Comparison of ENCODE assay signal across 10 cellular contexts in genomic region chr22:26553056-26553752, GRCh38. TPM values are rescaled to one million over a fixed set of nuclear protein-coding genes. Genes with fewer than 3 reads are reported as not detected.
A peak's percentile ranks its signal among the peaks of the same experiment; 100 is the strongest.
DNase-seq lines count a peak whose midpoint lies in the region; ATAC-seq and TF ChIP-seq lines count a peak whose summit lies in the region.
"Had no signal": no experiment of that assay in that cellular context is flagged by ENCODE, and none has a peak within 500 bp of the region (broad histone marks: within the 10 kb centered on the region; RNA-seq: fewer than 3 reads in every experiment).

No MANE protein-coding gene starts in this region.

- H3K27me3 ChIP-seq in OCI-LY1 (ENCODE audit: insufficient read depth, low read length) (no peaks in the 10 kb centered on the region), gastrocnemius medialis (no peaks in the 10 kb centered on the region)
- H3K27me3 ChIP-seq: BE2C had no signal

- no peaks in the 10 kb centered on the region for H4K20me1 ChIP-seq in OCI-LY1 (ENCODE audit: insufficient read depth, low read length)

- TF ChIP-seq CTCF in OCI-LY1 (IDR thresholded peaks at IDR 0.05; ENCODE audit: low read length) (no peak), gastrocnemius medialis (IDR thresholded peaks at IDR 0.05 in 4 of 5, conservative IDR thresholded peaks at IDR 0.05 in 1 of 5) (no peak)

- H3K36me3 ChIP-seq in OCI-LY1 (ENCODE audit: insufficient read depth, low read length) (peaks cover 6% of the 10 kb centered on the region; the same call in 1 of the 2 replicates), gastrocnemius medialis (no peaks in the 10 kb centered on the region)
- H3K36me3 ChIP-seq: BE2C had no signal

- H3K4me3 ChIP-seq in OCI-LY1 (ENCODE audit: low read depth, low read length, poor library complexity, severe bottlenecking) (peak overlapping the region; percentile 29), gastrocnemius medialis (no peak overlapping the region)

- peak overlapping the region; percentile 94 for H3K27ac ChIP-seq in OCI-LY1 (ENCODE audit: low read depth, low read length, poor library complexity, severe bottlenecking)
- peak overlapping the region; percentile 90 for H3K27ac ChIP-seq in epithelial cell of prostate
- H3K27ac ChIP-seq in gastrocnemius medialis, result peak overlapping the region; percentile 84 to 92 (median 88)

- peaks cover 7% of the 10 kb centered on the region for H3K79me2 ChIP-seq in OCI-LY1 (ENCODE audit: insufficient read depth, low read length)

- peak overlapping the region; percentile 32; the same call in 1 of the 2 replicates for H3K9ac ChIP-seq in OCI-LY1 (ENCODE audit: low read length)

- H2AFZ ChIP-seq in OCI-LY1 (ENCODE audit: low read length), result no peak overlapping the region

- H3K9me3 ChIP-seq in OCI-LY1 (ENCODE audit: low read length) (no peaks in the 10 kb centered on the region), gastrocnemius medialis (no peaks in the 10 kb centered on the region)
- H3K9me3 ChIP-seq: BE2C had no signal

- in situ Hi-C loops in gastrocnemius medialis (cut with MboI; ENCODE audit: low sequenced_read_pairs in 4 of 4), result no loop called here

- TF ChIP-seq POLR2A in gastrocnemius medialis (IDR thresholded peaks at IDR 0.05), result no peak

- ATAC-seq in gastrocnemius medialis, result peak; percentile 17 to 24

- peak; percentile 36 for DNase-seq in NCI-H1105 treated with DMSO at 0.1 percent for 48 hours (lab: John Stamatoyannopoulos, UW)
- no peak for DNase-seq in NCI-H1105 (lab: John Stamatoyannopoulos, UW)
- peak; percentile 34 for DNase-seq in epithelial cell of prostate (ENCODE audit: low read depth, low spot score)
- DNase-seq in gastrocnemius medialis, result no peak
- DNase-seq in activated naive CD4-positive, alpha-beta T cell treated with Interleukin-2 at 50 U/mL for 16 hours, result no peak
- DNase-seq in stimulated activated CD4-positive, alpha-beta T cell treated with anti-CD3 and anti-CD28 coated beads, Interleukin-15, amount 100 ng/mL, for 24 hours, result no peak
- DNase-seq in SW480 (ENCODE audit: low spot score), result no peak
- DNase-seq: BE2C, NCI-H524 treated with DMSO at 0.1 percent for 48 hours had no signal

- no peaks in the 10 kb centered on the region for H3K9me2 ChIP-seq in OCI-LY1 (ENCODE audit: low read depth, low read length)

- 0 out of 2 replicates have a peak, but pooled peaks cover 3% of the 10 kb centered on the region for H3F3A ChIP-seq in OCI-LY1 (ENCODE audit: insufficient read depth, low read length)

- H3K4me1 ChIP-seq in OCI-LY1 (ENCODE audit: insufficient read depth, low read length, severe bottlenecking) (peaks cover 83% of the 10 kb centered on the region), gastrocnemius medialis (peaks cover 60 to 65% of the 10 kb centered on the region in 2 donors)
- H3K4me1 ChIP-seq: BE2C had no signal

- H3K4me2 ChIP-seq in OCI-LY1 (ENCODE audit: low read length), result peak overlapping the region; percentile 65

- intact Hi-C loops in gastrocnemius medialis (cut with DNase I; ENCODE audit: low total_unique reads), result no loop called here

RNA-seq across cellular contexts. Expression of gene TPST2, which starts 36.7 kb away (rescaled TPM):
- total RNA-seq in gastrocnemius medialis, result 100 to 1,000 TPM in 1 of 4 donors, 10 to 100 TPM in 3; 32.3 to 110 (median 65.4) TPM

RNA-seq across cellular contexts. Expression of gene TFIP11, which starts 40.9 kb away (rescaled TPM):
- 10 to 100 TPM; 33.1 to 65.7 (median 49.2) TPM for total RNA-seq in gastrocnemius medialis

Comparison
In these comparisons a context has a peak if more than half of its experiments do, and no peak if none do; other contexts are left out.
1. DNase-seq: peak in NCI-H1105 treated with DMSO at 0.1 percent for 48 hours (single experiment) and epithelial cell of prostate (single experiment); none in NCI-H1105 (single experiment), gastrocnemius medialis (0 of 2), activated naive CD4-positive, alpha-beta T cell treated with Interleukin-2 at 50 U/mL for 16 hours (single experiment), stimulated activated CD4-positive, alpha-beta T cell treated with anti-CD3 and anti-CD28 coated beads, Interleukin-15, amount 100 ng/mL, for 24 hours (single experiment) and SW480 (single experiment).
2. Peak in every context shown above with its lines, with median percentiles within 50 percentile points of each other: H3K27ac ChIP-seq.